In the genomic region with DNA sequence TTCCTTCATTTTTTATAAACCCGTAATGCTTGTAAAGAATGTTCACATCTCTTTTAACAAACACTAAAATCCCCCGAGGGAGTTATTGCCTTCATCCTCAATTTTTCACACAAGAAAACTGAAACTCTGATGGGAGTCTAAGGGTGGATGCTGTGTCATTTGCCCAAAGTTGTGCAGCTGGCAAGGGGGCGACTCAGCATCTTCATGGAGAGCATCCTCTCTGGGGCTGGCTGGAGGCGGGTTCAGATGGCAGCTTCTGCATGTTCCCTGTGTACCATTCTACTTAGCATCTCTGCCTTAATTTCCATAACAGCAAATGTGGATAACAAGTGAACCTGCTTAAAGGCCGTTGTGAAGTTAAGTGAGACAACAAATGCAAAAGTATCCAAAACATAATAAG, we compare ENCODE assay signal across 8 cellular contexts.
"Had no signal": no experiment of that assay in that cellular context is flagged by ENCODE, and none has a peak within 500 bp of the region (broad histone marks: within the 10 kb centered on the region; RNA-seq: fewer than 3 reads in every experiment).

No MANE protein-coding gene starts in this region.

- H3K27ac ChIP-seq: GM23248 had no signal

- H3K4me1 ChIP-seq: HAP-1 had no signal

- H3K4me3 Mint-ChIP-seq: HFFc6 had no signal

- ATAC-seq: HCT116 had no signal

- DNase-seq: GM23248, GOT3, H7, HFFc6, IMR-90 had no signal

- H3K9me3 ChIP-seq: HAP-1 had no signal

- H3K36me3 ChIP-seq: HAP-1 had no signal

- H3K4me3 ChIP-seq: GM23248, HAP-1 had no signal

- H3K9me3 Mint-ChIP-seq: HFFc6 had no signal

- FAIRE-seq: HTR-8/SVneo had no signal
